In the genomic region with DNA sequence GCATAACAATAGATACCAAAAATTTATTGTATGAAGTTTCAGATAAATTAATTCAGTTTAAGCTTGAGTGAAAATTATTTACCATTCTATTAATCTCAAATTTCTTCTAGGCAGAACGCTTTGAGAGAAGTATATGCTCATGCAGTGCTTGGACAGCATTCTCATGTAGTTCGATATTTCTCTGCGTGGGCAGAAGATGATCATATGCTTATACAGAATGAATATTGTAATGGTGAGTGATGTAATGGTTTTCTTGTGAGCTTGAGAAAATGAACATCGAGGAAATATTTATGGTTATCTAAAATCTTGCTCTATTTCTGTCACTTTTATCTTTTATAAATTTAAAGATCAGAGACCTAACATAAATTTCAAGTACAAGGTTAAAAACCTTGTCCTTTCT, we compare ENCODE assay signal across 9 cellular contexts. TPM values are rescaled to one million over a fixed set of nuclear protein-coding genes. Genes with fewer than 3 reads are reported as not detected.
DNase-seq lines count a peak whose midpoint lies in the region; ATAC-seq and TF ChIP-seq lines count a peak whose summit lies in the region.
"Had no signal": no experiment of that assay in that cellular context is flagged by ENCODE, and none has a peak within 500 bp of the region (broad histone marks: within the 10 kb centered on the region; RNA-seq: fewer than 3 reads in every experiment).

No MANE protein-coding gene starts in this region.

- H3K4me2 ChIP-seq in GM23338 (peak overlapping the region; percentile 78), fibroblast of lung (ENCODE audit: extremely low read depth, insufficient read depth, low read length) (peak overlapping the region; percentile 82), skeletal muscle satellite cell (ENCODE audit: low read length) (peak overlapping the region; percentile 84)

- H3K4me3 ChIP-seq in GM23338 (peak overlapping the region; percentile 74), fibroblast of lung (replicated peaks in 1 of 4; ENCODE audit: control extremely low read depth in 1 of 4, insufficient read depth in 1 of 4, low read depth in 3 of 4, low read length in 4 of 4) (peak overlapping the region; percentile 66 to 78 (median 76)), skeletal muscle satellite cell (ENCODE audit: low read length) (peak overlapping the region; percentile 80)

- CTCF ChIA-PET in GM10248 (lab: Yijun Ruan, JAX), result interaction anchor here (1.2 to 4.2 kb wide), 8 partner anchors 10 to 173 kb away, joined by 4 to 27 read pairs (median 10); a partner anchor contains a TSS

- no peak for DNase-seq in GM23338 (ENCODE audit: low spot score)
- no peak for DNase-seq in T-helper 17 cell
- peak; percentile 69 to 70 for DNase-seq in fibroblast of lung (ENCODE audit: low read depth in 2 of 2)
- no peak for DNase-seq in NCI-H1417 (lab: John Stamatoyannopoulos, UW)
- DNase-seq in SKM-1 treated with dmso at 0.1 percent for 144 hours (lab: John Stamatoyannopoulos, UW; ENCODE audit: unreplicated experiment), result no peak
- no peak for DNase-seq in GM10248 (ENCODE audit: extremely low spot score)
- no peak for DNase-seq in posterior vena cava (ENCODE audit: low spot score)

- H3K27me3 ChIP-seq in GM23338 (ENCODE audit: insufficient read depth) (no peaks in the 10 kb centered on the region), fibroblast of lung (ENCODE audit: control insufficient read depth, insufficient read depth, low read length) (no peaks in the 10 kb centered on the region), skeletal muscle satellite cell (ENCODE audit: control insufficient read depth, insufficient read depth, low read length) (no peaks in the 10 kb centered on the region)

- H3K36me3 ChIP-seq in GM23338 (ENCODE audit: insufficient read depth), result peaks cover 54% of the 10 kb centered on the region
- H3K36me3 ChIP-seq in fibroblast of lung (ENCODE audit: control insufficient read depth, insufficient read depth, low read length), result peaks cover 6% of the 10 kb centered on the region
- H3K36me3 ChIP-seq in skeletal muscle satellite cell (ENCODE audit: insufficient read depth, low read length), result peaks cover 42% of the 10 kb centered on the region

- H2AFZ ChIP-seq in GM23338, result no peak overlapping the region
- no peak overlapping the region for H2AFZ ChIP-seq in fibroblast of lung (ENCODE audit: low read length)

- H3K36me3 Mint-ChIP-seq in GM23338 (ENCODE audit: low read depth), result peaks cover 72% of the 10 kb centered on the region
- peaks cover 5% of the 10 kb centered on the region for H3K36me3 Mint-ChIP-seq in T-helper 17 cell (ENCODE audit: low read depth)

- H3K9me2 ChIP-seq in GM23338 (ENCODE audit: insufficient read depth), result no peaks in the 10 kb centered on the region

- H3K79me2 ChIP-seq in GM23338 (replicated peaks; ENCODE audit: insufficient read depth) (peaks cover 60% of the 10 kb centered on the region), fibroblast of lung (ENCODE audit: control insufficient read depth, insufficient read depth, low read length) (peaks cover 84% of the 10 kb centered on the region)

- H3K27me3 Mint-ChIP-seq in GM23338 (ENCODE audit: insufficient read depth, low read depth, poor library complexity) (peaks cover 18% of the 10 kb centered on the region), T-helper 17 cell (no peaks in the 10 kb centered on the region)

- peaks cover 24% of the 10 kb centered on the region for H3K4me1 Mint-ChIP-seq in GM23338
- peaks cover 31% of the 10 kb centered on the region for H3K4me1 Mint-ChIP-seq in T-helper 17 cell

- H3K9ac ChIP-seq in fibroblast of lung (ENCODE audit: insufficient read depth, low read length) (peak overlapping the region; percentile 51), skeletal muscle satellite cell (ENCODE audit: low read depth, low read length) (peak overlapping the region; percentile 96)

- no peaks in the 10 kb centered on the region for H3K9me3 Mint-ChIP-seq in GM23338
- H3K9me3 Mint-ChIP-seq: dendritic cell treated with granulocyte-macrophage colony-stimulating factor and Interleukin-4, amounts not matched to agents 40 ng/mL and 50 ng/mL, for 4 days had no signal

- peak overlapping the region; percentile 51 for H3K27ac ChIP-seq in GM23338 (ENCODE audit: low read depth)
- H3K27ac ChIP-seq in fibroblast of lung (ENCODE audit: insufficient read depth, low read length), result peak overlapping the region; percentile 89

- H3K4me3 Mint-ChIP-seq in GM23338, result peak overlapping the region; percentile 94
- H3K4me3 Mint-ChIP-seq in T-helper 17 cell, result peak overlapping the region; percentile 95
- H3K4me3 Mint-ChIP-seq: dendritic cell treated with granulocyte-macrophage colony-stimulating factor and Interleukin-4, amounts not matched to agents 40 ng/mL and 50 ng/mL, for 4 days had no signal

- POLR2A ChIA-PET in GM10248 (lab: Yijun Ruan, JAX), result interaction anchor here (1.1 kb wide), 1 partner anchor 24 kb away, joined by 3 read pairs; no protein-coding TSS in a partner anchor

- intact Hi-C loops in posterior vena cava (cut with DNase I), result no loop called here

- TF ChIP-seq CTCF in GM23338 (conservative IDR thresholded peaks at IDR 0.05; ENCODE audit: low read depth in 2 of 2) (no peak), fibroblast of lung (conservative IDR thresholded peaks at IDR 0.05 in 1 of 2, IDR thresholded peaks at IDR 0.05 in 1 of 2; ENCODE audit: low read depth in 1 of 2, low read length in 2 of 2) (no peak), GM10248 (IDR thresholded peaks at IDR 0.05; ENCODE audit: control extremely low read depth, extremely low read depth, low read depth, missing control alignments) (no peak)

- no peaks in the 10 kb centered on the region for H3K9me3 ChIP-seq in T-helper 17 cell (ENCODE audit: control insufficient read depth, low read length, poor library complexity, severe bottlenecking)
- H3K9me3 ChIP-seq in fibroblast of lung (ENCODE audit: control insufficient read depth, insufficient read depth, low read depth, low read length), result no peaks in the 10 kb centered on the region
- no peaks in the 10 kb centered on the region for H3K9me3 ChIP-seq in skeletal muscle satellite cell (replicated peaks; ENCODE audit: low read length)

- H3K4me1 ChIP-seq in GM23338 (ENCODE audit: insufficient read depth) (peaks cover 11% of the 10 kb centered on the region), fibroblast of lung (ENCODE audit: control insufficient read depth, extremely low read depth, insufficient read depth, low read length) (peaks cover 2% of the 10 kb centered on the region), skeletal muscle satellite cell (ENCODE audit: control insufficient read depth, insufficient read depth, low read length) (peaks cover 23% of the 10 kb centered on the region)

- no peak for ATAC-seq in GM23338
- ATAC-seq in T-helper 17 cell, result no peak

- no peak overlapping the region for H3K27ac Mint-ChIP-seq in GM23338
- H3K27ac Mint-ChIP-seq in T-helper 17 cell, result peak overlapping the region; percentile 97
- H3K27ac Mint-ChIP-seq: dendritic cell treated with granulocyte-macrophage colony-stimulating factor and Interleukin-4, amounts not matched to agents 40 ng/mL and 50 ng/mL, for 4 days had no signal

- H4K20me1 ChIP-seq in GM23338 (replicated peaks; ENCODE audit: insufficient read depth) (peaks cover 19% of the 10 kb centered on the region), fibroblast of lung (ENCODE audit: control insufficient read depth, extremely low read depth, insufficient read depth, low read length) (no peaks in the 10 kb centered on the region)

- H3F3A ChIP-seq in GM23338 (replicated peaks; ENCODE audit: low read depth), result peaks cover 9% of the 10 kb centered on the region

TF ChIP-seq in GM23338, 12 proteins besides CTCF, POLR2A, EP300 and RAD21 (continues in another document):
- TF ChIP-seq ZNF114 (CRISPR knock-in tag; IDR thresholded peaks at IDR 0.05) (no peak), NANOG (IDR thresholded peaks at IDR 0.05; ENCODE audit: borderline replicate concordance) (no peak), ZNF331 (CRISPR knock-in tag; IDR thresholded peaks at IDR 0.05; ENCODE audit: low read depth) (no peak), STAT1 (IDR thresholded peaks at IDR 0.05; ENCODE audit: unreplicated experiment) (no peak)
- TF ChIP-seq, protein P1, sequence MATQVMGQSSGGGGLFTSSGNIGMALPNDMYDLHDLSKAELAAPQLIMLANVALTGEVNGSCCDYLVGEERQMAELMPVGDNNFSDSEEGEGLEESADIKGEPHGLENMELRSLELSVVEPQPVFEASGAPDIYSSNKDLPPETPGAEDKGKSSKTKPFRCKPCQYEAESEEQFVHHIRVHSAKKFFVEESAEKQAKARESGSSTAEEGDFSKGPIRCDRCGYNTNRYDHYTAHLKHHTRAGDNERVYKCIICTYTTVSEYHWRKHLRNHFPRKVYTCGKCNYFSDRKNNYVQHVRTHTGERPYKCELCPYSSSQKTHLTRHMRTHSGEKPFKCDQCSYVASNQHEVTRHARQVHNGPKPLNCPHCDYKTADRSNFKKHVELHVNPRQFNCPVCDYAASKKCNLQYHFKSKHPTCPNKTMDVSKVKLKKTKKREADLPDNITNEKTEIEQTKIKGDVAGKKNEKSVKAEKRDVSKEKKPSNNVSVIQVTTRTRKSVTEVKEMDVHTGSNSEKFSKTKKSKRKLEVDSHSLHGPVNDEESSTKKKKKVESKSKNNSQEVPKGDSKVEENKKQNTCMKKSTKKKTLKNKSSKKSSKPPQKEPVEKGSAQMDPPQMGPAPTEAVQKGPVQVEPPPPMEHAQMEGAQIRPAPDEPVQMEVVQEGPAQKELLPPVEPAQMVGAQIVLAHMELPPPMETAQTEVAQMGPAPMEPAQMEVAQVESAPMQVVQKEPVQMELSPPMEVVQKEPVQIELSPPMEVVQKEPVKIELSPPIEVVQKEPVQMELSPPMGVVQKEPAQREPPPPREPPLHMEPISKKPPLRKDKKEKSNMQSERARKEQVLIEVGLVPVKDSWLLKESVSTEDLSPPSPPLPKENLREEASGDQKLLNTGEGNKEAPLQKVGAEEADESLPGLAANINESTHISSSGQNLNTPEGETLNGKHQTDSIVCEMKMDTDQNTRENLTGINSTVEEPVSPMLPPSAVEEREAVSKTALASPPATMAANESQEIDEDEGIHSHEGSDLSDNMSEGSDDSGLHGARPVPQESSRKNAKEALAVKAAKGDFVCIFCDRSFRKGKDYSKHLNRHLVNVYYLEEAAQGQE (IDR thresholded peaks at IDR 0.05; ENCODE audit: unreplicated experiment), result no peak

RNA-seq across cellular contexts. Expression of a gene that starts 3.6 kb away (rescaled TPM):
- 144 and 149 TPM in 2 replicates for total RNA-seq in GM23338 (2014; rRNA removed; shearing (Covaris generic))
- polyA plus RNA-seq in GM23338 (2016; fragmentation: Nextera tagmentation; extraction: Ambion mirVana) (48.9 and 50.7 TPM in 2 replicates), fibroblast of lung (47.2 and 77.5 TPM in 2 replicates)
- total RNA-seq in T-helper 17 cell (10 to 100 TPM; 20.8 to 24.9 TPM), fibroblast of lung (24.4 and 55.2 TPM in 2 replicates), posterior vena cava (10 to 100 TPM; 16.7 to 24.0 TPM)
- 21.4 and 34.6 TPM in 2 replicates for polyA plus RNA-seq in fibroblast of lung (2012)
- polyA minus RNA-seq in fibroblast of lung (ENCODE audit: low replicate concordance), result 4.4 and 8.8 TPM in 2 replicates
- total RNA-seq in skeletal muscle satellite cell (2012; rRNA removed), result 13.1 and 14.7 TPM in 2 replicates

Comparison
In these comparisons a context has a peak if more than half of its experiments do, and no peak if none do; other contexts are left out.
1. DNase-seq: peak in fibroblast of lung (2 of 2); none in GM23338 (single experiment), T-helper 17 cell (0 of 3), NCI-H1417 (0 of 3), SKM-1 treated with dmso at 0.1 percent for 144 hours (single experiment), GM10248 (single experiment) and posterior vena cava (single experiment).
2. Peak in every context shown above with its lines, with median percentiles within 50 percentile points of each other: H3K4me2 ChIP-seq and H3K4me3 ChIP-seq.